In the genomic region with DNA sequence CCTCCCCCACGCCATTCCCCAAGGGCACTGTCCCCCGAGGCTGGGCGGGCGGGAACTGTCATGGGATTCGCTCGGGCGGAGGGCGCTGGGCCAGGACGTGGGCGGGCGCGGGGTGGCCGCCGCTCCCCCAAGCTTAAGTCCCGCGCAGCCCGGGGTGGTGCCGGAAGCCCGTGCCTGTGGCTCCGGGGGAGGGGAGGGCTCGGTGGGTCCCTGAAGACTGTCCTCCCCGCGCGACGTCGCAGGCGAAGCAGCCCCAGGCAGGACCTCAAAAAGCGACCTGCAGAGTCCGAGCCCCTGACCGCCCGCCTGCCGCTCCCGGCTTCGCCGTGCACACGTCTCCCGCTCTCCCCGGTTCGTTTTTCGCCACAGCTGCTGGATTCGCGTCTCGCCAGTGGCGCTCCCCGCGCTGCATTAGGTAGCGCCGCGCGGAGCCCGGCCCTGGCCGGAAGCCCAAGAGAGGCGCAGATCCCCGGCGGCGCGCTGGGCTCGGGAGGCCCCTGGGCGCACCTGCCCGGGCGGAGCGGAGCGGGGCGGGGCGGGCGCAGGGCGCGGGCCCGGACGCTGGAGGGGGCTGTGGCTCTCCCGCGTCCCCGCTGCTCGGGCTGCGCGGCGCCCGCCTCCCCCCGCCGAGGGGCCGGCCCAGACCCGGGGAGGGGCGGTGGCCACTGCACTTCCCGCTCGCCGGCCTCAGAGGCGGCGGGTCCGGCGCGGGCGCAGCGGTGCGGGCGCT, we compare ENCODE assay signal across 7 cellular contexts. TPM values are rescaled to one million over a fixed set of nuclear protein-coding genes. Genes with fewer than 3 reads are reported as not detected.
DNase-seq lines count a peak whose midpoint lies in the region; ATAC-seq and TF ChIP-seq lines count a peak whose summit lies in the region.

A gene with protein sequence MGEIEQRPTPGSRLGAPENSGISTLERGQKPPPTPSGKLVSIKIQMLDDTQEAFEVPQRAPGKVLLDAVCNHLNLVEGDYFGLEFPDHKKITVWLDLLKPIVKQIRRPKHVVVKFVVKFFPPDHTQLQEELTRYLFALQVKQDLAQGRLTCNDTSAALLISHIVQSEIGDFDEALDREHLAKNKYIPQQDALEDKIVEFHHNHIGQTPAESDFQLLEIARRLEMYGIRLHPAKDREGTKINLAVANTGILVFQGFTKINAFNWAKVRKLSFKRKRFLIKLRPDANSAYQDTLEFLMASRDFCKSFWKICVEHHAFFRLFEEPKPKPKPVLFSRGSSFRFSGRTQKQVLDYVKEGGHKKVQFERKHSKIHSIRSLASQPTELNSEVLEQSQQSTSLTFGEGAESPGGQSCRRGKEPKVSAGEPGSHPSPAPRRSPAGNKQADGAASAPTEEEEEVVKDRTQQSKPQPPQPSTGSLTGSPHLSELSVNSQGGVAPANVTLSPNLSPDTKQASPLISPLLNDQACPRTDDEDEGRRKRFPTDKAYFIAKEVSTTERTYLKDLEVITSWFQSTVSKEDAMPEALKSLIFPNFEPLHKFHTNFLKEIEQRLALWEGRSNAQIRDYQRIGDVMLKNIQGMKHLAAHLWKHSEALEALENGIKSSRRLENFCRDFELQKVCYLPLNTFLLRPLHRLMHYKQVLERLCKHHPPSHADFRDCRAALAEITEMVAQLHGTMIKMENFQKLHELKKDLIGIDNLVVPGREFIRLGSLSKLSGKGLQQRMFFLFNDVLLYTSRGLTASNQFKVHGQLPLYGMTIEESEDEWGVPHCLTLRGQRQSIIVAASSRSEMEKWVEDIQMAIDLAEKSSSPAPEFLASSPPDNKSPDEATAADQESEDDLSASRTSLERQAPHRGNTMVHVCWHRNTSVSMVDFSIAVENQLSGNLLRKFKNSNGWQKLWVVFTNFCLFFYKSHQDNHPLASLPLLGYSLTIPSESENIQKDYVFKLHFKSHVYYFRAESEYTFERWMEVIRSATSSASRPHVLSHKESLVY (plus strand): TSS at position 668 of the 730 bp plus-strand sequence. CDS start 70,149 bp downstream, outside the sequence.

- H3K4me1 ChIP-seq in colonic mucosa, result no peaks in the 10 kb centered on the region

- peak within 1 kb of the TSS; percentile 57 for H3K27ac ChIP-seq in SK-N-MC
- H3K27ac ChIP-seq in colonic mucosa, result peak within 1 kb of the TSS; percentile 44

- no peak for DNase-seq in SK-N-MC (ENCODE audit: low read depth, low spot score)
- DNase-seq in colonic mucosa, result peak; percentile 79
- no peak for DNase-seq in kidney epithelial cell (ENCODE audit: low read depth)
- DNase-seq in stimulated activated CD4-positive, alpha-beta T cell treated with anti-CD3 and anti-CD28 coated beads, Interleukin-15, amount 100 ng/mL, for 24 hours, result peak; percentile 64

- peak; percentile 80 for ATAC-seq in GM21723 (IDR thresholded peaks at IDR 0.05; ENCODE audit: unreplicated experiment)

- H3K4me3 ChIP-seq in GM08714 (ENCODE audit: low read length) (peak within 1 kb of the TSS; percentile 86), SK-N-MC (peak within 1 kb of the TSS; percentile 96), colonic mucosa (peak within 1 kb of the TSS; percentile 64), kidney epithelial cell (ENCODE audit: low read depth, low read length) (peak within 1 kb of the TSS; percentile 56)

- peak; percentile 40; the same call in 1 of the 2 replicates for TF ChIP-seq RAD21 in Ishikawa (IDR thresholded peaks at IDR 0.05; ENCODE audit: low read depth)

- TF ChIP-seq CTCF in colonic mucosa (IDR thresholded peaks at IDR 0.05) (no peak), kidney epithelial cell (IDR thresholded peaks at IDR 0.05; ENCODE audit: insufficient read depth, low read length, poor library complexity, severe bottlenecking) (no peak)

- H3K36me3 ChIP-seq in SK-N-MC (ENCODE audit: insufficient read depth, low read length) (no peaks in the 10 kb centered on the region), colonic mucosa (no peaks in the 10 kb centered on the region), kidney epithelial cell (ENCODE audit: control insufficient read depth, insufficient read depth, low read length) (no peaks in the 10 kb centered on the region)

- H3K9ac ChIP-seq in SK-N-MC (ENCODE audit: insufficient read length) (peak within 1 kb of the TSS; percentile 89), colonic mucosa (ENCODE audit: low read depth in 2 of 2, low read length in 2 of 2) (peak within 1 kb of the TSS; percentile 62 to 75)

- intact Hi-C loops in colonic mucosa (cut with DNase I), result loop anchor here (5.0 to 10.0 kb wide), 2 partner anchors 122 to 290 kb away; no protein-coding TSS in a partner anchor

- H3K27me3 ChIP-seq in colonic mucosa (no peaks in the 10 kb centered on the region), kidney epithelial cell (ENCODE audit: control insufficient read depth, insufficient read depth, low read length) (no peaks in the 10 kb centered on the region)

- no peak; the same call in 1 of the 2 replicates for TF ChIP-seq EP300 in Ishikawa (IDR thresholded peaks at IDR 0.05; ENCODE audit: borderline replicate concordance)

- no peaks in the 10 kb centered on the region for H3K9me3 ChIP-seq in SK-N-MC (ENCODE audit: low read depth, low read length)
- H3K9me3 ChIP-seq in colonic mucosa, result no peaks in the 10 kb centered on the region

TF ChIP-seq in Ishikawa, 13 proteins besides CTCF, POLR2A, EP300 and RAD21:
- TF ChIP-seq FOXM1 (IDR thresholded peaks at IDR 0.05; ENCODE audit: borderline replicate concordance, low read depth), result no peak
- peak; percentile 91 for TF ChIP-seq ZBTB7A (IDR thresholded peaks at IDR 0.05; ENCODE audit: low read depth)
- peak; percentile 33; the same call in 1 of the 2 replicates for TF ChIP-seq NFIC (IDR thresholded peaks at IDR 0.05)
- TF ChIP-seq EGR1 (IDR thresholded peaks at IDR 0.05), result peak; percentile 75
- TF ChIP-seq, protein P1, sequence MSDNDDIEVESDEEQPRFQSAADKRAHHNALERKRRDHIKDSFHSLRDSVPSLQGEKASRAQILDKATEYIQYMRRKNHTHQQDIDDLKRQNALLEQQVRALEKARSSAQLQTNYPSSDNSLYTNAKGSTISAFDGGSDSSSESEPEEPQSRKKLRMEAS (IDR thresholded peaks at IDR 0.05), result peak; percentile 87

RNA-seq across cellular contexts. Expression of the gene that starts here (rescaled TPM):
- total RNA-seq in colonic mucosa (10 to 100 TPM; 39.1 to 53.5 TPM), kidney epithelial cell (135 and 147 TPM in 2 replicates)

Comparison
In these comparisons a context has a peak if more than half of its experiments do, and no peak if none do; other contexts are left out.
1. DNase-seq: peak in colonic mucosa (single experiment) and stimulated activated CD4-positive, alpha-beta T cell treated with anti-CD3 and anti-CD28 coated beads, Interleukin-15, amount 100 ng/mL, for 24 hours (single experiment); none in SK-N-MC (single experiment) and kidney epithelial cell (single experiment).
2. Peak in every context shown above with its lines, with median percentiles within 50 percentile points of each other: H3K4me3 ChIP-seq.